ENCODE assay signal across 2 cellular contexts in the genomic region with DNA sequence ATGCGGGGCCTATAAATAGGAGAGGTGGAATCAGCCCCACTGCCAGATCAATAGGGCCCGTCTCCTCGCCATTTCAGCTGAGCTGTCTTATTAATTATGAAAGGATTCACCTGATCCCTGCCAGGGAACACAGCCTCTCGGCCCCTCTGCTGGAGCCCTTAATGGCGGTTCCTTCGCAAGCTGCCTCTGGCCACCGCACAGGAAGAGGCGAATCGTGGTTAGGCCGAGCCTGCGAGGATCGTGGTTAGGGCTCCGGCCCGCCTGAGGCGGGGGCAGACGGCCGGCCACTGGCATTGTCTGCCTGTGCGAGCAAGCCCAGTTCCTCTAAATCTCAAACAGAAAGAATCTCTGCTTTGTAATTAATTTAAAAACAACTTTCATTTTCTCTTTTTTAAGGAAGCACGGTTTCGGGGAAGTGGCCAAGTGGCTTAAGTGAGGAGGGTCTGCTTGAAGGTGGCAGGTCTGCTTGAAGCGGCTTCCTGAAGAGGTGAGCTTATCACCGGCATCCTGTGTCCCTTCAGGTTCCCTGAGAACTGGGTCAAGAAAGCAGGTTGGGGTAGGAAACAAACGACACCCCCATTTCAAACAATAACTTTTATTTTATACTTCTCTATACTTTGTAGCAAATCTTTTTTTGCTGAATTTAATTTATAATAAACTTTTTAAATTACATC.
TF ChIP-seq lines count a peak whose summit lies in the region.

No MANE protein-coding gene starts in this region.

TF ChIP-seq in K562, 482 proteins besides CTCF, POLR2A, EP300 and RAD21 (continued from another document):
- TF ChIP-seq, protein P1, sequence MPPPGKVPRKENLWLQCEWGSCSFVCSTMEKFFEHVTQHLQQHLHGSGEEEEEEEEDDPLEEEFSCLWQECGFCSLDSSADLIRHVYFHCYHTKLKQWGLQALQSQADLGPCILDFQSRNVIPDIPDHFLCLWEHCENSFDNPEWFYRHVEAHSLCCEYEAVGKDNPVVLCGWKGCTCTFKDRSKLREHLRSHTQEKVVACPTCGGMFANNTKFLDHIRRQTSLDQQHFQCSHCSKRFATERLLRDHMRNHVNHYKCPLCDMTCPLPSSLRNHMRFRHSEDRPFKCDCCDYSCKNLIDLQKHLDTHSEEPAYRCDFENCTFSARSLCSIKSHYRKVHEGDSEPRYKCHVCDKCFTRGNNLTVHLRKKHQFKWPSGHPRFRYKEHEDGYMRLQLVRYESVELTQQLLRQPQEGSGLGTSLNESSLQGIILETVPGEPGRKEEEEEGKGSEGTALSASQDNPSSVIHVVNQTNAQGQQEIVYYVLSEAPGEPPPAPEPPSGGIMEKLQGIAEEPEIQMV (tag; conservative IDR thresholded peaks at IDR 0.05; ENCODE audit: low read depth), result no peak
- TF ChIP-seq NFE2 (IDR thresholded peaks at IDR 0.05; ENCODE audit: low read depth) (no peak), FUS (optimal IDR thresholded peaks at IDR 0.05; ENCODE audit: low read depth, low read length) (no peak), NFIC (IDR thresholded peaks at IDR 0.05) (no peak), MCM5 (IDR thresholded peaks at IDR 0.05; ENCODE audit: low read depth) (no peak), ETS2 (tag; IDR thresholded peaks at IDR 0.05; ENCODE audit: borderline replicate concordance, poor library complexity, severe bottlenecking) (no peak), TCF7L2 (IDR thresholded peaks at IDR 0.05; ENCODE audit: low read depth, low read length) (no peak), MYNN (IDR thresholded peaks at IDR 0.05) (no peak), MYNN (CRISPR knock-in tag; IDR thresholded peaks at IDR 0.05) (0 out of 2 replicates have a peak, but pooled peaks have one; percentile 5), SMARCA5 (IDR thresholded peaks at IDR 0.05) (no peak), RNF2 (IDR thresholded peaks at IDR 0.05) (0 out of 2 replicates have a peak, but pooled peaks have one; percentile 20), HLTF (IDR thresholded peaks at IDR 0.05) (no peak), BACH1 (tag; IDR thresholded peaks at IDR 0.05) (no peak), ZNF174 (CRISPR knock-in tag; IDR thresholded peaks at IDR 0.05) (no peak), JUND (IDR thresholded peaks at IDR 0.05; ENCODE audit: borderline replicate concordance, low read depth, low read length) (no peak), JUND (tag; IDR thresholded peaks at IDR 0.05; ENCODE audit: borderline replicate concordance, low read depth, low read length) (no peak), CBX8 (IDR thresholded peaks at IDR 0.05; ENCODE audit: borderline replicate concordance, extremely low read depth, low read depth, low read length, poor library complexity, severe bottlenecking) (peak; percentile 60), XRCC3 (IDR thresholded peaks at IDR 0.05) (no peak), MCM2 (IDR thresholded peaks at IDR 0.05; ENCODE audit: low read depth) (no peak), FOXK2 (conservative IDR thresholded peaks at IDR 0.05 in 1 of 2, IDR thresholded peaks at IDR 0.05 in 1 of 2; ENCODE audit: low read depth in 2 of 2) (no peak), CEBPG (CRISPR knock-in tag; IDR thresholded peaks at IDR 0.05) (no peak), CEBPG (tag; conservative IDR thresholded peaks at IDR 0.05 in 1 of 2, IDR thresholded peaks at IDR 0.05 in 1 of 2) (no peak)
- TF ChIP-seq, protein P2, sequence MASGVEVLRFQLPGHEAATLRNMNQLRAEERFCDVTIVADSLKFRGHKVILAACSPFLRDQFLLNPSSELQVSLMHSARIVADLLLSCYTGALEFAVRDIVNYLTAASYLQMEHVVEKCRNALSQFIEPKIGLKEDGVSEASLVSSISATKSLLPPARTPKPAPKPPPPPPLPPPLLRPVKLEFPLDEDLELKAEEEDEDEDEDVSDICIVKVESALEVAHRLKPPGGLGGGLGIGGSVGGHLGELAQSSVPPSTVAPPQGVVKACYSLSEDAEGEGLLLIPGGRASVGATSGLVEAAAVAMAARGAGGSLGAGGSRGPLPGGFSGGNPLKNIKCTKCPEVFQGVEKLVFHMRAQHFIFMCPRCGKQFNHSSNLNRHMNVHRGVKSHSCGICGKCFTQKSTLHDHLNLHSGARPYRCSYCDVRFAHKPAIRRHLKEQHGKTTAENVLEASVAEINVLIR (CRISPR knock-in tag; IDR thresholded peaks at IDR 0.05), result no peak
TF ChIP-seq in K562: peak in this region for 3.

TF ChIP-seq in liver, 16 proteins besides CTCF, POLR2A, EP300 and RAD21 (continued from another document):
- TF ChIP-seq EGR1 (IDR thresholded peaks at IDR 0.05; ENCODE audit: low read depth in 2 of 2), result no peak
- TF ChIP-seq HNF4G (IDR thresholded peaks at IDR 0.05), result no peak
- TF ChIP-seq, protein P3, sequence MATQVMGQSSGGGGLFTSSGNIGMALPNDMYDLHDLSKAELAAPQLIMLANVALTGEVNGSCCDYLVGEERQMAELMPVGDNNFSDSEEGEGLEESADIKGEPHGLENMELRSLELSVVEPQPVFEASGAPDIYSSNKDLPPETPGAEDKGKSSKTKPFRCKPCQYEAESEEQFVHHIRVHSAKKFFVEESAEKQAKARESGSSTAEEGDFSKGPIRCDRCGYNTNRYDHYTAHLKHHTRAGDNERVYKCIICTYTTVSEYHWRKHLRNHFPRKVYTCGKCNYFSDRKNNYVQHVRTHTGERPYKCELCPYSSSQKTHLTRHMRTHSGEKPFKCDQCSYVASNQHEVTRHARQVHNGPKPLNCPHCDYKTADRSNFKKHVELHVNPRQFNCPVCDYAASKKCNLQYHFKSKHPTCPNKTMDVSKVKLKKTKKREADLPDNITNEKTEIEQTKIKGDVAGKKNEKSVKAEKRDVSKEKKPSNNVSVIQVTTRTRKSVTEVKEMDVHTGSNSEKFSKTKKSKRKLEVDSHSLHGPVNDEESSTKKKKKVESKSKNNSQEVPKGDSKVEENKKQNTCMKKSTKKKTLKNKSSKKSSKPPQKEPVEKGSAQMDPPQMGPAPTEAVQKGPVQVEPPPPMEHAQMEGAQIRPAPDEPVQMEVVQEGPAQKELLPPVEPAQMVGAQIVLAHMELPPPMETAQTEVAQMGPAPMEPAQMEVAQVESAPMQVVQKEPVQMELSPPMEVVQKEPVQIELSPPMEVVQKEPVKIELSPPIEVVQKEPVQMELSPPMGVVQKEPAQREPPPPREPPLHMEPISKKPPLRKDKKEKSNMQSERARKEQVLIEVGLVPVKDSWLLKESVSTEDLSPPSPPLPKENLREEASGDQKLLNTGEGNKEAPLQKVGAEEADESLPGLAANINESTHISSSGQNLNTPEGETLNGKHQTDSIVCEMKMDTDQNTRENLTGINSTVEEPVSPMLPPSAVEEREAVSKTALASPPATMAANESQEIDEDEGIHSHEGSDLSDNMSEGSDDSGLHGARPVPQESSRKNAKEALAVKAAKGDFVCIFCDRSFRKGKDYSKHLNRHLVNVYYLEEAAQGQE (IDR thresholded peaks at IDR 0.05), result no peak
- no peak for TF ChIP-seq TAF1 (conservative IDR thresholded peaks at IDR 0.05)
- TF ChIP-seq SP1 (IDR thresholded peaks at IDR 0.05), result no peak
- no peak for TF ChIP-seq NR2F2 (IDR thresholded peaks at IDR 0.05)
- TF ChIP-seq, protein P4, sequence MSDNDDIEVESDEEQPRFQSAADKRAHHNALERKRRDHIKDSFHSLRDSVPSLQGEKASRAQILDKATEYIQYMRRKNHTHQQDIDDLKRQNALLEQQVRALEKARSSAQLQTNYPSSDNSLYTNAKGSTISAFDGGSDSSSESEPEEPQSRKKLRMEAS (IDR thresholded peaks at IDR 0.05), result no peak
- TF ChIP-seq, protein P5, sequence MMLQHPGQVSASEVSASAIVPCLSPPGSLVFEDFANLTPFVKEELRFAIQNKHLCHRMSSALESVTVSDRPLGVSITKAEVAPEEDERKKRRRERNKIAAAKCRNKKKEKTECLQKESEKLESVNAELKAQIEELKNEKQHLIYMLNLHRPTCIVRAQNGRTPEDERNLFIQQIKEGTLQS (IDR thresholded peaks at IDR 0.05), result no peak
- TF ChIP-seq FOXA1 (IDR thresholded peaks at IDR 0.05), result no peak
- no peak for TF ChIP-seq HNF4A (conservative IDR thresholded peaks at IDR 0.05)
- TF ChIP-seq JUND (IDR thresholded peaks at IDR 0.05), result no peak
TF ChIP-seq in liver: peak in this region for 0.
